Comparison of ENCODE assay signal across 1 cellular context in genomic region chr19:40285353-40286234, GRCh38.
TF ChIP-seq lines count a peak whose summit lies in the region.

No MANE protein-coding gene starts in this region.

TF ChIP-seq in HepG2, 621 proteins besides CTCF, POLR2A, EP300 and RAD21 (continued from another document and continues in another):
- TF ChIP-seq, protein P1, sequence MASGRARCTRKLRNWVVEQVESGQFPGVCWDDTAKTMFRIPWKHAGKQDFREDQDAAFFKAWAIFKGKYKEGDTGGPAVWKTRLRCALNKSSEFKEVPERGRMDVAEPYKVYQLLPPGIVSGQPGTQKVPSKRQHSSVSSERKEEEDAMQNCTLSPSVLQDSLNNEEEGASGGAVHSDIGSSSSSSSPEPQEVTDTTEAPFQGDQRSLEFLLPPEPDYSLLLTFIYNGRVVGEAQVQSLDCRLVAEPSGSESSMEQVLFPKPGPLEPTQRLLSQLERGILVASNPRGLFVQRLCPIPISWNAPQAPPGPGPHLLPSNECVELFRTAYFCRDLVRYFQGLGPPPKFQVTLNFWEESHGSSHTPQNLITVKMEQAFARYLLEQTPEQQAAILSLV (CRISPR knock-in tag; IDR thresholded peaks at IDR 0.05; ENCODE audit: borderline replicate concordance): no peak
- TF ChIP-seq HOXA5 (CRISPR knock-in tag; IDR thresholded peaks at IDR 0.05) (0 out of 2 replicates have a peak, but pooled peaks have one; percentile 36), PRPF4 (IDR thresholded peaks at IDR 0.05; ENCODE audit: low read depth, low read length, poor library complexity, severe bottlenecking) (no peak), ZNF569 (CRISPR knock-in tag; IDR thresholded peaks at IDR 0.05; ENCODE audit: borderline replicate concordance) (no peak), MED1 (CRISPR knock-in tag; IDR thresholded peaks at IDR 0.05) (peak; percentile 51), MAFF (IDR thresholded peaks at IDR 0.05; ENCODE audit: low read depth, low read length) (no peak), FOXJ3 (CRISPR knock-in tag; IDR thresholded peaks at IDR 0.05; ENCODE audit: borderline replicate concordance) (no peak), YY1 (IDR thresholded peaks at IDR 0.05; ENCODE audit: insufficient read depth, insufficient replicate concordance, low read depth, low read length) (no peak), HNF1A (IDR thresholded peaks at IDR 0.05; ENCODE audit: low read depth) (no peak), HNF1A (CRISPR knock-in tag; IDR thresholded peaks at IDR 0.05; ENCODE audit: borderline replicate concordance) (no peak), PAX8 (CRISPR knock-in tag; IDR thresholded peaks at IDR 0.05; ENCODE audit: borderline replicate concordance) (no peak), ATM (IDR thresholded peaks at IDR 0.05; ENCODE audit: borderline replicate concordance) (no peak), SNAPC4 (CRISPR knock-in tag; IDR thresholded peaks at IDR 0.05) (peak; percentile 99), CEBPB (IDR thresholded peaks at IDR 0.05; ENCODE audit: borderline replicate concordance, low read depth, low read length) (no peak), ZNF792 (CRISPR knock-in tag; IDR thresholded peaks at IDR 0.05) (no peak), ZNF235 (CRISPR knock-in tag; IDR thresholded peaks at IDR 0.05; ENCODE audit: borderline replicate concordance) (no peak), REST (IDR thresholded peaks at IDR 0.05; ENCODE audit: borderline replicate concordance in 1 of 2, low read depth in 1 of 2, low read length in 2 of 2) (no peak), ZNF136 (CRISPR knock-in tag; IDR thresholded peaks at IDR 0.05; ENCODE audit: low read depth) (no peak), HNF4G (IDR thresholded peaks at IDR 0.05; ENCODE audit: borderline replicate concordance, low read depth, low read length) (no peak), HNF4G (CRISPR knock-in tag; IDR thresholded peaks at IDR 0.05; ENCODE audit: borderline replicate concordance, low read depth) (no peak), MTA3 (CRISPR knock-in tag; IDR thresholded peaks at IDR 0.05) (no peak), ZNF552 (CRISPR knock-in tag; IDR thresholded peaks at IDR 0.05; ENCODE audit: borderline replicate concordance) (no peak), NFKBIZ (CRISPR knock-in tag; IDR thresholded peaks at IDR 0.05) (0 out of 2 replicates have a peak, but pooled peaks have one; percentile 45), SRF (IDR thresholded peaks at IDR 0.05; ENCODE audit: low read depth, low read length) (no peak), SSRP1 (CRISPR knock-in tag; IDR thresholded peaks at IDR 0.05) (no peak), ARNTL (CRISPR knock-in tag; IDR thresholded peaks at IDR 0.05) (no peak), CAMTA2 (CRISPR knock-in tag; IDR thresholded peaks at IDR 0.05; ENCODE audit: borderline replicate concordance) (no peak), ZBTB10 (CRISPR knock-in tag; IDR thresholded peaks at IDR 0.05; ENCODE audit: borderline replicate concordance) (no peak), TMF1 (CRISPR knock-in tag; IDR thresholded peaks at IDR 0.05; ENCODE audit: low read depth) (no peak), HES4 (CRISPR knock-in tag; IDR thresholded peaks at IDR 0.05; ENCODE audit: borderline replicate concordance) (no peak), NAIF1 (CRISPR knock-in tag; IDR thresholded peaks at IDR 0.05; ENCODE audit: borderline replicate concordance) (0 out of 2 replicates have a peak, but pooled peaks have one; percentile 59), ZNF207 (IDR thresholded peaks at IDR 0.05; ENCODE audit: borderline replicate concordance) (no peak), FOXO1 (CRISPR knock-in tag; IDR thresholded peaks at IDR 0.05) (no peak), HNRNPK (IDR thresholded peaks at IDR 0.05; ENCODE audit: low read depth, low read length, poor library complexity, severe bottlenecking) (no peak)
- TF ChIP-seq, protein P2, sequence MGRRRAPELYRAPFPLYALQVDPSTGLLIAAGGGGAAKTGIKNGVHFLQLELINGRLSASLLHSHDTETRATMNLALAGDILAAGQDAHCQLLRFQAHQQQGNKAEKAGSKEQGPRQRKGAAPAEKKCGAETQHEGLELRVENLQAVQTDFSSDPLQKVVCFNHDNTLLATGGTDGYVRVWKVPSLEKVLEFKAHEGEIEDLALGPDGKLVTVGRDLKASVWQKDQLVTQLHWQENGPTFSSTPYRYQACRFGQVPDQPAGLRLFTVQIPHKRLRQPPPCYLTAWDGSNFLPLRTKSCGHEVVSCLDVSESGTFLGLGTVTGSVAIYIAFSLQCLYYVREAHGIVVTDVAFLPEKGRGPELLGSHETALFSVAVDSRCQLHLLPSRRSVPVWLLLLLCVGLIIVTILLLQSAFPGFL (CRISPR knock-in tag; IDR thresholded peaks at IDR 0.05): no peak
- TF ChIP-seq, protein P3, sequence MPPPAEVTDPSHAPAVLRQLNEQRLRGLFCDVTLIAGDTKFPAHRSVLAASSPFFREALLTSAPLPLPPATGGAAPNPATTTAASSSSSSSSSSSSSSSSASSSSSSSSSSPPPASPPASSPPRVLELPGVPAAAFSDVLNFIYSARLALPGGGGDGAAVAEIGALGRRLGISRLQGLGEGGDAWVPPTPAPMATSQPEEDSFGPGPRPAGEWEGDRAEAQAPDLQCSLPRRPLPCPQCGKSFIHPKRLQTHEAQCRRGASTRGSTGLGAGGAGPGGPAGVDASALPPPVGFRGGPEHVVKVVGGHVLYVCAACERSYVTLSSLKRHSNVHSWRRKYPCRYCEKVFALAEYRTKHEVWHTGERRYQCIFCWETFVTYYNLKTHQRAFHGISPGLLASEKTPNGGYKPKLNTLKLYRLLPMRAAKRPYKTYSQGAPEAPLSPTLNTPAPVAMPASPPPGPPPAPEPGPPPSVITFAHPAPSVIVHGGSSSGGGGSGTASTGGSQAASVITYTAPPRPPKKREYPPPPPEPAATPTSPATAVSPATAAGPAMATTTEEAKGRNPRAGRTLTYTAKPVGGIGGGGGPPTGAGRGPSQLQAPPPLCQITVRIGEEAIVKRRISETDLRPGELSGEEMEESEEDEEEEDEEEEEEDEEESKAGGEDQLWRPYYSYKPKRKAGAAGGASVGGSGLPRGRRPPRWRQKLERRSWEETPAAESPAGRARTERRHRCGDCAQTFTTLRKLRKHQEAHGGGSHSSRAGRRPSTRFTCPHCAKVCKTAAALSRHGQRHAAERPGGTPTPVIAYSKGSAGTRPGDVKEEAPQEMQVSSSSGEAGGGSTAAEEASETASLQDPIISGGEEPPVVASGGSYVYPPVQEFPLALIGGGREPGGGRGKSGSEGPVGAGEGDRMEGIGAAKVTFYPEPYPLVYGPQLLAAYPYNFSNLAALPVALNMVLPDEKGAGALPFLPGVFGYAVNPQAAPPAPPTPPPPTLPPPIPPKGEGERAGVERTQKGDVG (CRISPR knock-in tag; IDR thresholded peaks at IDR 0.05; ENCODE audit: borderline replicate concordance): no peak
